Comparison of ENCODE assay signal across 7 cellular contexts in genomic region chr1:110860620-110861019, GRCh38. TPM values are rescaled to one million over a fixed set of nuclear protein-coding genes. Genes with fewer than 3 reads are reported as not detected.
DNase-seq lines count a peak whose midpoint lies in the region; ATAC-seq and TF ChIP-seq lines count a peak whose summit lies in the region.
"Not testable (repeated sequence)": the region's sequence is repeated elsewhere in the genome, so short reads cannot be mapped to it uniquely, and the experiment has no call there.
"Had no signal": no experiment of that assay in that cellular context is flagged by ENCODE, and none has a peak within 500 bp of the region (broad histone marks: within the 10 kb centered on the region; RNA-seq: fewer than 3 reads in every experiment).

No MANE protein-coding gene starts in this region.

- H3K27ac Mint-ChIP-seq in activated B cell treated with CpG ODN at 0.5 μM for 24 hours; activated CD8-positive, alpha-beta T cell treated with anti-CD3 and anti-CD28 coated beads for 36 hours; activated naive CD4-positive, alpha-beta T cell treated with anti-CD3 and anti-CD28 coated beads, Interleukin-2, amount 50 U/mL, for 72 hours; stimulated activated naive CD8-positive, alpha-beta T cell treated with anti-CD3 and anti-CD28 coated beads, Interleukin-15, amount 100 ng/mL, for 72 hours: not testable (repeated sequence)
- peak overlapping the region; percentile 66 for H3K27ac Mint-ChIP-seq in stimulated activated memory B cell treated with anti-CD40 and anti-IgM and Interleukin-4, amounts not matched to agents 10 μg/mL and 1 μg/mL and 100 μg/mL, for 72 hours

- H3K36me3 Mint-ChIP-seq in activated B cell treated with CpG ODN at 0.5 μM for 24 hours (ENCODE audit: low read depth): not testable (repeated sequence)
- H3K36me3 Mint-ChIP-seq in activated CD8-positive, alpha-beta T cell treated with anti-CD3 and anti-CD28 coated beads for 36 hours (ENCODE audit: low read depth): peaks cover 19% of the 10 kb centered on the region
- H3K36me3 Mint-ChIP-seq in activated naive CD4-positive, alpha-beta T cell treated with anti-CD3 and anti-CD28 coated beads, Interleukin-2, amount 50 U/mL, for 72 hours: peaks cover 16 to 36% of the 10 kb centered on the region in 2 donors
- H3K36me3 Mint-ChIP-seq in stimulated activated memory B cell treated with anti-CD40 and anti-IgM and Interleukin-4, amounts not matched to agents 10 μg/mL and 1 μg/mL and 100 μg/mL, for 72 hours: peaks cover 13% of the 10 kb centered on the region

- intact Hi-C loops in activated B cell treated with CpG ODN at 0.5 μM for 24 hours (cut with micrococcal nuclease); activated CD8-positive, alpha-beta T cell treated with anti-CD3 and anti-CD28 coated beads for 36 hours (cut with micrococcal nuclease): not testable (repeated sequence)

- not testable (repeated sequence) for ATAC-seq in activated B cell treated with CpG ODN at 0.5 μM for 24 hours (ENCODE audit: low read depth); stimulated activated memory B cell treated with anti-CD40 and anti-IgM and Interleukin-4, amounts not matched to agents 10 μg/mL and 1 μg/mL and 100 μg/mL, for 72 hours
- peak; percentile 42 for ATAC-seq in activated CD8-positive, alpha-beta T cell treated with anti-CD3 and anti-CD28 coated beads for 36 hours
- peak; percentile 37 to 48 for ATAC-seq in activated naive CD4-positive, alpha-beta T cell treated with anti-CD3 and anti-CD28 coated beads, Interleukin-2, amount 50 U/mL, for 72 hours
- peak; percentile 78 for ATAC-seq in stimulated activated naive CD8-positive, alpha-beta T cell treated with anti-CD3 and anti-CD28 coated beads, Interleukin-15, amount 100 ng/mL, for 72 hours

- H3K27me3 Mint-ChIP-seq in activated B cell treated with CpG ODN at 0.5 μM for 24 hours; activated CD8-positive, alpha-beta T cell treated with anti-CD3 and anti-CD28 coated beads for 36 hours; stimulated activated memory B cell treated with anti-CD40 and anti-IgM and Interleukin-4, amounts not matched to agents 10 μg/mL and 1 μg/mL and 100 μg/mL, for 72 hours; stimulated activated naive CD8-positive, alpha-beta T cell treated with anti-CD3 and anti-CD28 coated beads, Interleukin-15, amount 100 ng/mL, for 72 hours: not testable (repeated sequence)

- H3K9me3 Mint-ChIP-seq in activated B cell treated with CpG ODN at 0.5 μM for 24 hours: peaks cover 17% of the 10 kb centered on the region
- H3K9me3 Mint-ChIP-seq in activated CD8-positive, alpha-beta T cell treated with anti-CD3 and anti-CD28 coated beads for 36 hours: peaks cover 25% of the 10 kb centered on the region
- peaks cover 11 to 27% of the 10 kb centered on the region in 2 donors for H3K9me3 Mint-ChIP-seq in activated naive CD4-positive, alpha-beta T cell treated with anti-CD3 and anti-CD28 coated beads, Interleukin-2, amount 50 U/mL, for 72 hours
- H3K9me3 Mint-ChIP-seq in stimulated activated memory B cell treated with anti-CD40 and anti-IgM and Interleukin-4, amounts not matched to agents 10 μg/mL and 1 μg/mL and 100 μg/mL, for 72 hours: peaks cover 13% of the 10 kb centered on the region
- peaks cover 15 to 23% of the 10 kb centered on the region in 2 donors for H3K9me3 Mint-ChIP-seq in stimulated activated naive CD8-positive, alpha-beta T cell treated with anti-CD3 and anti-CD28 coated beads, Interleukin-15, amount 100 ng/mL, for 72 hours

- POLR2A ChIA-PET in activated B cell treated with CpG ODN at 0.5 μM for 24 hours (lab: Charles Lee): interaction anchor here (1.4 to 6.5 kb wide), 2 partner anchors 12 to 15 kb away, joined by 3 to 36 read pairs; partner anchors contain the start of gene CD53
- POLR2A ChIA-PET in activated CD8-positive, alpha-beta T cell treated with anti-CD3 and anti-CD28 coated beads for 36 hours (lab: Charles Lee): interaction anchor here (1.6 kb wide), 1 partner anchor 12 kb away, joined by 15 read pairs; the partner anchor contains the start of gene CD53

- not testable (repeated sequence) for TF ChIP-seq CTCF in activated B cell treated with CpG ODN at 0.5 μM for 24 hours (IDR thresholded peaks at IDR 0.05); activated CD8-positive, alpha-beta T cell treated with anti-CD3 and anti-CD28 coated beads for 36 hours (IDR thresholded peaks at IDR 0.05)

- not testable (repeated sequence) for DNase-seq in activated B cell treated with CpG ODN at 0.5 μM for 24 hours; activated CD8-positive, alpha-beta T cell treated with anti-CD3 and anti-CD28 coated beads for 36 hours; activated naive CD4-positive, alpha-beta T cell treated with anti-CD3 and anti-CD28 coated beads, Interleukin-2, amount 50 U/mL, for 72 hours (ENCODE audit: low spot score in 2 of 2); stimulated activated naive CD8-positive, alpha-beta T cell treated with anti-CD3 and anti-CD28 coated beads, Interleukin-15, amount 100 ng/mL, for 72 hours

- peak overlapping the region; percentile 49 for H3K4me3 Mint-ChIP-seq in activated B cell treated with CpG ODN at 0.5 μM for 24 hours
- H3K4me3 Mint-ChIP-seq in activated CD8-positive, alpha-beta T cell treated with anti-CD3 and anti-CD28 coated beads for 36 hours; stimulated activated memory B cell treated with anti-CD40 and anti-IgM and Interleukin-4, amounts not matched to agents 10 μg/mL and 1 μg/mL and 100 μg/mL, for 72 hours; stimulated activated naive CD8-positive, alpha-beta T cell treated with anti-CD3 and anti-CD28 coated beads, Interleukin-15, amount 100 ng/mL, for 72 hours: not testable (repeated sequence)

- H3K4me1 Mint-ChIP-seq in activated B cell treated with CpG ODN at 0.5 μM for 24 hours: peaks cover 53% of the 10 kb centered on the region
- peaks cover 47% of the 10 kb centered on the region for H3K4me1 Mint-ChIP-seq in activated CD8-positive, alpha-beta T cell treated with anti-CD3 and anti-CD28 coated beads for 36 hours (ENCODE audit: low read depth)
- peaks cover 57% of the 10 kb centered on the region for H3K4me1 Mint-ChIP-seq in stimulated activated memory B cell treated with anti-CD40 and anti-IgM and Interleukin-4, amounts not matched to agents 10 μg/mL and 1 μg/mL and 100 μg/mL, for 72 hours
- H3K4me1 Mint-ChIP-seq in stimulated activated naive CD8-positive, alpha-beta T cell treated with anti-CD3 and anti-CD28 coated beads, Interleukin-15, amount 100 ng/mL, for 72 hours: peaks cover 61% of the 10 kb centered on the region

- CTCF ChIA-PET in activated B cell treated with CpG ODN at 0.5 μM for 24 hours (lab: Charles Lee): interaction anchor here (1.1 kb wide), 1 partner anchor 12 kb away, joined by 3 read pairs; no protein-coding TSS in a partner anchor
- CTCF ChIA-PET in activated CD8-positive, alpha-beta T cell treated with anti-CD3 and anti-CD28 coated beads for 36 hours (lab: Charles Lee): interaction anchor here (0.7 to 3.4 kb wide), 8 partner anchors 10 to 241 kb away, joined by 3 to 12 read pairs (median 6); partner anchors contain the start of gene CD53

RNA-seq across cellular contexts. Expression of gene CD53, which starts 12.3 kb away (rescaled TPM):
- 491 and 522 TPM in 2 replicates for total RNA-seq in activated B cell treated with CpG ODN at 0.5 μM for 24 hours
- 100 to 1,000 TPM; 251 to 257 TPM for total RNA-seq in activated CD8-positive, alpha-beta T cell treated with anti-CD3 and anti-CD28 coated beads for 36 hours
- 100 to 1,000 TPM; 277 to 329 TPM for total RNA-seq in activated naive CD4-positive, alpha-beta T cell treated with anti-CD3 and anti-CD28 coated beads, Interleukin-2, amount 50 U/mL, for 72 hours
- total RNA-seq: Caco-2, Calu3 had no signal
